ENCODE assay signal across 1 cellular context in the genomic region with DNA sequence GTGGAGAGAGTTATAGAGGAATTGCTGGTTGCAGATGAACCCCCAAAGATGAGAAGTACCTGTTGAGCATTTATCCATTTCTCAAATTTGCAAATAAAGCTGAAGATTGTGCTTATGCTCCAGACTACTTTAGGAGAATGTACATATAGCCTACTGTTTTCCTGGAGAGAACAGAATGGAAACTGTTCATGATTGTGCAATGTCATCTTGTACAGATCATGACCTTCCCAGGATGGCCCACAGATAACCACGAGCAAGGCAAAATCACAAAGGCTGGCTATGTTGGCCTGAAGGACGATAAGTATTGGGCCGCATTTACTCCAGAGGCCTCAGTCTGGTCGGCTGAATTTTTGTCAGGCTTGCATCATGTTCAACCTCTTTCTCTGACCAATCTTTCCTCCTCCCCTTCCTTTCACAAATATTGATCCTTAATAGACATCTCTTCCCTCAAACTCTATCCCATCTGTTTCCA.
TF ChIP-seq lines count a peak whose summit lies in the region.

No MANE protein-coding gene starts in this region.

TF ChIP-seq in HepG2, 621 proteins besides CTCF, POLR2A, EP300 and RAD21 (continued from another document and continues in another):
- TF ChIP-seq SRSF4 (IDR thresholded peaks at IDR 0.05; ENCODE audit: low read depth, low read length, poor library complexity, severe bottlenecking) (no peak), GATAD2A (CRISPR knock-in tag; IDR thresholded peaks at IDR 0.05) (peak; percentile 94), NFYC (CRISPR knock-in tag; IDR thresholded peaks at IDR 0.05) (no peak), KLF16 (CRISPR knock-in tag; IDR thresholded peaks at IDR 0.05) (0 out of 4 replicates have a peak, but pooled peaks of 1 of the 2 experiments have one; percentile 36), PLRG1 (conservative IDR thresholded peaks at IDR 0.05) (no peak), KLF6 (CRISPR knock-in tag; IDR thresholded peaks at IDR 0.05) (0 out of 2 replicates have a peak, but pooled peaks have one; percentile 28), ZNF333 (CRISPR knock-in tag; IDR thresholded peaks at IDR 0.05; ENCODE audit: borderline replicate concordance) (no peak), SALL1 (CRISPR knock-in tag; IDR thresholded peaks at IDR 0.05) (peak; percentile 76), ZNF577 (CRISPR knock-in tag; IDR thresholded peaks at IDR 0.05; ENCODE audit: borderline replicate concordance, low read depth) (no peak), SNAI1 (CRISPR knock-in tag; IDR thresholded peaks at IDR 0.05; ENCODE audit: borderline replicate concordance) (no peak), ZNF460 (CRISPR knock-in tag; IDR thresholded peaks at IDR 0.05; ENCODE audit: borderline replicate concordance) (no peak), SSRP1 (CRISPR knock-in tag; IDR thresholded peaks at IDR 0.05) (peak; percentile 76; the same call in 1 of the 2 replicates), ZNF619 (CRISPR knock-in tag; IDR thresholded peaks at IDR 0.05) (no peak), NFKBIZ (CRISPR knock-in tag; IDR thresholded peaks at IDR 0.05) (peak; percentile 83), ZNF644 (CRISPR knock-in tag; IDR thresholded peaks at IDR 0.05; ENCODE audit: low read depth) (peak; percentile 99), FOXJ3 (CRISPR knock-in tag; IDR thresholded peaks at IDR 0.05; ENCODE audit: borderline replicate concordance) (peak; percentile 68; the same call in 1 of the 2 replicates), ERF (CRISPR knock-in tag; IDR thresholded peaks at IDR 0.05) (peak; percentile 56; the same call in 1 of the 2 replicates), ZNF557 (CRISPR knock-in tag; IDR thresholded peaks at IDR 0.05) (peak; percentile 39; the same call in 1 of the 2 replicates), SRY (CRISPR knock-in tag; IDR thresholded peaks at IDR 0.05) (no peak), MTA3 (CRISPR knock-in tag; IDR thresholded peaks at IDR 0.05) (no peak), RBFOX2 (IDR thresholded peaks at IDR 0.05; ENCODE audit: low read depth, low read length) (no peak), ETV5 (CRISPR knock-in tag; IDR thresholded peaks at IDR 0.05; ENCODE audit: borderline replicate concordance) (peak; percentile 52; the same call in 1 of the 2 replicates), KLF13 (CRISPR knock-in tag; IDR thresholded peaks at IDR 0.05) (no peak), ETV6 (CRISPR knock-in tag; conservative IDR thresholded peaks at IDR 0.05) (no peak), ELF3 (CRISPR knock-in tag; IDR thresholded peaks at IDR 0.05) (peak; percentile 55; the same call in 1 of the 2 replicates), ZFX (CRISPR knock-in tag; IDR thresholded peaks at IDR 0.05; ENCODE audit: low read depth) (peak; percentile 63), SMC3 (IDR thresholded peaks at IDR 0.05; ENCODE audit: low read length) (peak; percentile 24; the same call in 1 of the 2 replicates), NFE2L1 (CRISPR knock-in tag; IDR thresholded peaks at IDR 0.05; ENCODE audit: borderline replicate concordance) (no peak), NCOA2 (CRISPR knock-in tag; IDR thresholded peaks at IDR 0.05) (peak; percentile 80), SPEN (CRISPR knock-in tag; IDR thresholded peaks at IDR 0.05; ENCODE audit: low read depth) (no peak), POGZ (CRISPR knock-in tag; IDR thresholded peaks at IDR 0.05) (peak; percentile 70), SAP130 (CRISPR knock-in tag; IDR thresholded peaks at IDR 0.05; ENCODE audit: low read depth) (peak; percentile 71), AKAP8 (CRISPR knock-in tag; IDR thresholded peaks at IDR 0.05) (no peak), ZSCAN21 (CRISPR knock-in tag; IDR thresholded peaks at IDR 0.05; ENCODE audit: borderline replicate concordance) (no peak), TEAD3 (CRISPR knock-in tag; optimal IDR thresholded peaks at IDR 0.05; ENCODE audit: borderline replicate concordance) (peak; percentile 59), ZNF282 (IDR thresholded peaks at IDR 0.05; ENCODE audit: partially characterized antibody) (no peak), RARA (CRISPR knock-in tag; IDR thresholded peaks at IDR 0.05) (peak; percentile 93), PCBP1 (IDR thresholded peaks at IDR 0.05; ENCODE audit: borderline replicate concordance, low read depth, low read length) (no peak)
- TF ChIP-seq, protein P1, sequence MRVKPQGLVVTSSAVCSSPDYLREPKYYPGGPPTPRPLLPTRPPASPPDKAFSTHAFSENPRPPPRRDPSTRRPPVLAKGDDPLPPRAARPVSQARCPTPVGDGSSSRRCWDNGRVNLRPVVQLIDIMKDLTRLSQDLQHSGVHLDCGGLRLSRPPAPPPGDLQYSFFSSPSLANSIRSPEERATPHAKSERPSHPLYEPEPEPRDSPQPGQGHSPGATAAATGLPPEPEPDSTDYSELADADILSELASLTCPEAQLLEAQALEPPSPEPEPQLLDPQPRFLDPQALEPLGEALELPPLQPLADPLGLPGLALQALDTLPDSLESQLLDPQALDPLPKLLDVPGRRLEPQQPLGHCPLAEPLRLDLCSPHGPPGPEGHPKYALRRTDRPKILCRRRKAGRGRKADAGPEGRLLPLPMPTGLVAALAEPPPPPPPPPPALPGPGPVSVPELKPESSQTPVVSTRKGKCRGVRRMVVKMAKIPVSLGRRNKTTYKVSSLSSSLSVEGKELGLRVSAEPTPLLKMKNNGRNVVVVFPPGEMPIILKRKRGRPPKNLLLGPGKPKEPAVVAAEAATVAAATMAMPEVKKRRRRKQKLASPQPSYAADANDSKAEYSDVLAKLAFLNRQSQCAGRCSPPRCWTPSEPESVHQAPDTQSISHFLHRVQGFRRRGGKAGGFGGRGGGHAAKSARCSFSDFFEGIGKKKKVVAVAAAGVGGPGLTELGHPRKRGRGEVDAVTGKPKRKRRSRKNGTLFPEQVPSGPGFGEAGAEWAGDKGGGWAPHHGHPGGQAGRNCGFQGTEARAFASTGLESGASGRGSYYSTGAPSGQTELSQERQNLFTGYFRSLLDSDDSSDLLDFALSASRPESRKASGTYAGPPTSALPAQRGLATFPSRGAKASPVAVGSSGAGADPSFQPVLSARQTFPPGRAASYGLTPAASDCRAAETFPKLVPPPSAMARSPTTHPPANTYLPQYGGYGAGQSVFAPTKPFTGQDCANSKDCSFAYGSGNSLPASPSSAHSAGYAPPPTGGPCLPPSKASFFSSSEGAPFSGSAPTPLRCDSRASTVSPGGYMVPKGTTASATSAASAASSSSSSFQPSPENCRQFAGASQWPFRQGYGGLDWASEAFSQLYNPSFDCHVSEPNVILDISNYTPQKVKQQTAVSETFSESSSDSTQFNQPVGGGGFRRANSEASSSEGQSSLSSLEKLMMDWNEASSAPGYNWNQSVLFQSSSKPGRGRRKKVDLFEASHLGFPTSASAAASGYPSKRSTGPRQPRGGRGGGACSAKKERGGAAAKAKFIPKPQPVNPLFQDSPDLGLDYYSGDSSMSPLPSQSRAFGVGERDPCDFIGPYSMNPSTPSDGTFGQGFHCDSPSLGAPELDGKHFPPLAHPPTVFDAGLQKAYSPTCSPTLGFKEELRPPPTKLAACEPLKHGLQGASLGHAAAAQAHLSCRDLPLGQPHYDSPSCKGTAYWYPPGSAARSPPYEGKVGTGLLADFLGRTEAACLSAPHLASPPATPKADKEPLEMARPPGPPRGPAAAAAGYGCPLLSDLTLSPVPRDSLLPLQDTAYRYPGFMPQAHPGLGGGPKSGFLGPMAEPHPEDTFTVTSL (CRISPR knock-in tag; IDR thresholded peaks at IDR 0.05; ENCODE audit: borderline replicate concordance) = peak; percentile 45; the same call in 1 of the 2 replicates
- TF ChIP-seq, protein P2, sequence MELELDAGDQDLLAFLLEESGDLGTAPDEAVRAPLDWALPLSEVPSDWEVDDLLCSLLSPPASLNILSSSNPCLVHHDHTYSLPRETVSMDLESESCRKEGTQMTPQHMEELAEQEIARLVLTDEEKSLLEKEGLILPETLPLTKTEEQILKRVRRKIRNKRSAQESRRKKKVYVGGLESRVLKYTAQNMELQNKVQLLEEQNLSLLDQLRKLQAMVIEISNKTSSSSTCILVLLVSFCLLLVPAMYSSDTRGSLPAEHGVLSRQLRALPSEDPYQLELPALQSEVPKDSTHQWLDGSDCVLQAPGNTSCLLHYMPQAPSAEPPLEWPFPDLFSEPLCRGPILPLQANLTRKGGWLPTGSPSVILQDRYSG (CRISPR knock-in tag; IDR thresholded peaks at IDR 0.05) = no peak
- TF ChIP-seq, protein P3, sequence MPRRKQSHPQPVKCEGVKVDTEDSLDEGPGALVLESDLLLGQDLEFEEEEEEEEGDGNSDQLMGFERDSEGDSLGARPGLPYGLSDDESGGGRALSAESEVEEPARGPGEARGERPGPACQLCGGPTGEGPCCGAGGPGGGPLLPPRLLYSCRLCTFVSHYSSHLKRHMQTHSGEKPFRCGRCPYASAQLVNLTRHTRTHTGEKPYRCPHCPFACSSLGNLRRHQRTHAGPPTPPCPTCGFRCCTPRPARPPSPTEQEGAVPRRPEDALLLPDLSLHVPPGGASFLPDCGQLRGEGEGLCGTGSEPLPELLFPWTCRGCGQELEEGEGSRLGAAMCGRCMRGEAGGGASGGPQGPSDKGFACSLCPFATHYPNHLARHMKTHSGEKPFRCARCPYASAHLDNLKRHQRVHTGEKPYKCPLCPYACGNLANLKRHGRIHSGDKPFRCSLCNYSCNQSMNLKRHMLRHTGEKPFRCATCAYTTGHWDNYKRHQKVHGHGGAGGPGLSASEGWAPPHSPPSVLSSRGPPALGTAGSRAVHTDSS (CRISPR knock-in tag; conservative IDR thresholded peaks at IDR 0.05) = no peak
- TF ChIP-seq, protein P4, sequence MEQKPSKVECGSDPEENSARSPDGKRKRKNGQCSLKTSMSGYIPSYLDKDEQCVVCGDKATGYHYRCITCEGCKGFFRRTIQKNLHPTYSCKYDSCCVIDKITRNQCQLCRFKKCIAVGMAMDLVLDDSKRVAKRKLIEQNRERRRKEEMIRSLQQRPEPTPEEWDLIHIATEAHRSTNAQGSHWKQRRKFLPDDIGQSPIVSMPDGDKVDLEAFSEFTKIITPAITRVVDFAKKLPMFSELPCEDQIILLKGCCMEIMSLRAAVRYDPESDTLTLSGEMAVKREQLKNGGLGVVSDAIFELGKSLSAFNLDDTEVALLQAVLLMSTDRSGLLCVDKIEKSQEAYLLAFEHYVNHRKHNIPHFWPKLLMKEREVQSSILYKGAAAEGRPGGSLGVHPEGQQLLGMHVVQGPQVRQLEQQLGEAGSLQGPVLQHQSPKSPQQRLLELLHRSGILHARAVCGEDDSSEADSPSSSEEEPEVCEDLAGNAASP (CRISPR knock-in tag; IDR thresholded peaks at IDR 0.05; ENCODE audit: borderline replicate concordance) = peak; percentile 64; the same call in 1 of the 2 replicates
- TF ChIP-seq, protein P5, sequence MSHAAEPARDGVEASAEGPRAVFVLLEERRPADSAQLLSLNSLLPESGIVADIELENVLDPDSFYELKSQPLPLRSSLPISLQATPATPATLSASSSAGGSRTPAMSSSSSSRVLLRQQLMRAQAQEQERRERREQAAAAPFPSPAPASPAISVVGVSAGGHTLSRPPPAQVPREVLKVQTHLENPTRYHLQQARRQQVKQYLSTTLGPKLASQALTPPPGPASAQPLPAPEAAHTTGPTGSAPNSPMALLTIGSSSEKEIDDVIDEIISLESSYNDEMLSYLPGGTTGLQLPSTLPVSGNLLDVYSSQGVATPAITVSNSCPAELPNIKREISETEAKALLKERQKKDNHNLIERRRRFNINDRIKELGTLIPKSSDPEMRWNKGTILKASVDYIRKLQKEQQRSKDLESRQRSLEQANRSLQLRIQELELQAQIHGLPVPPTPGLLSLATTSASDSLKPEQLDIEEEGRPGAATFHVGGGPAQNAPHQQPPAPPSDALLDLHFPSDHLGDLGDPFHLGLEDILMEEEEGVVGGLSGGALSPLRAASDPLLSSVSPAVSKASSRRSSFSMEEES (CRISPR knock-in tag; IDR thresholded peaks at IDR 0.05) = no peak; the same call in 1 of the 2 replicates
- TF ChIP-seq, protein P6, sequence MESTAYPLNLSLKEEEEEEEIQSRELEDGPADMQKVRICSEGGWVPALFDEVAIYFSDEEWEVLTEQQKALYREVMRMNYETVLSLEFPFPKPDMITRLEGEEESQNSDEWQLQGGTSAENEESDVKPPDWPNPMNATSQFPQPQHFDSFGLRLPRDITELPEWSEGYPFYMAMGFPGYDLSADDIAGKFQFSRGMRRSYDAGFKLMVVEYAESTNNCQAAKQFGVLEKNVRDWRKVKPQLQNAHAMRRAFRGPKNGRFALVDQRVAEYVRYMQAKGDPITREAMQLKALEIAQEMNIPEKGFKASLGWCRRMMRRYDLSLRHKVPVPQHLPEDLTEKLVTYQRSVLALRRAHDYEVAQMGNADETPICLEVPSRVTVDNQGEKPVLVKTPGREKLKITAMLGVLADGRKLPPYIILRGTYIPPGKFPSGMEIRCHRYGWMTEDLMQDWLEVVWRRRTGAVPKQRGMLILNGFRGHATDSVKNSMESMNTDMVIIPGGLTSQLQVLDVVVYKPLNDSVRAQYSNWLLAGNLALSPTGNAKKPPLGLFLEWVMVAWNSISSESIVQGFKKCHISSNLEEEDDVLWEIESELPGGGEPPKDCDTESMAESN (CRISPR knock-in tag; conservative IDR thresholded peaks at IDR 0.05) = peak; percentile 57; the same call in 1 of the 2 replicates
- TF ChIP-seq, protein P7, sequence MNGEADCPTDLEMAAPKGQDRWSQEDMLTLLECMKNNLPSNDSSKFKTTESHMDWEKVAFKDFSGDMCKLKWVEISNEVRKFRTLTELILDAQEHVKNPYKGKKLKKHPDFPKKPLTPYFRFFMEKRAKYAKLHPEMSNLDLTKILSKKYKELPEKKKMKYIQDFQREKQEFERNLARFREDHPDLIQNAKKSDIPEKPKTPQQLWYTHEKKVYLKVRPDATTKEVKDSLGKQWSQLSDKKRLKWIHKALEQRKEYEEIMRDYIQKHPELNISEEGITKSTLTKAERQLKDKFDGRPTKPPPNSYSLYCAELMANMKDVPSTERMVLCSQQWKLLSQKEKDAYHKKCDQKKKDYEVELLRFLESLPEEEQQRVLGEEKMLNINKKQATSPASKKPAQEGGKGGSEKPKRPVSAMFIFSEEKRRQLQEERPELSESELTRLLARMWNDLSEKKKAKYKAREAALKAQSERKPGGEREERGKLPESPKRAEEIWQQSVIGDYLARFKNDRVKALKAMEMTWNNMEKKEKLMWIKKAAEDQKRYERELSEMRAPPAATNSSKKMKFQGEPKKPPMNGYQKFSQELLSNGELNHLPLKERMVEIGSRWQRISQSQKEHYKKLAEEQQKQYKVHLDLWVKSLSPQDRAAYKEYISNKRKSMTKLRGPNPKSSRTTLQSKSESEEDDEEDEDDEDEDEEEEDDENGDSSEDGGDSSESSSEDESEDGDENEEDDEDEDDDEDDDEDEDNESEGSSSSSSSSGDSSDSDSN (CRISPR knock-in tag; IDR thresholded peaks at IDR 0.05) = 0 out of 2 replicates have a peak, but pooled peaks have one; percentile 27
- TF ChIP-seq, protein P8, sequence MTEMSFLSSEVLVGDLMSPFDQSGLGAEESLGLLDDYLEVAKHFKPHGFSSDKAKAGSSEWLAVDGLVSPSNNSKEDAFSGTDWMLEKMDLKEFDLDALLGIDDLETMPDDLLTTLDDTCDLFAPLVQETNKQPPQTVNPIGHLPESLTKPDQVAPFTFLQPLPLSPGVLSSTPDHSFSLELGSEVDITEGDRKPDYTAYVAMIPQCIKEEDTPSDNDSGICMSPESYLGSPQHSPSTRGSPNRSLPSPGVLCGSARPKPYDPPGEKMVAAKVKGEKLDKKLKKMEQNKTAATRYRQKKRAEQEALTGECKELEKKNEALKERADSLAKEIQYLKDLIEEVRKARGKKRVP (CRISPR knock-in tag; IDR thresholded peaks at IDR 0.05) = peak in 1 of 2 experiments; percentile 95; a peak in 2 of 4 replicates
- TF ChIP-seq, protein P9, sequence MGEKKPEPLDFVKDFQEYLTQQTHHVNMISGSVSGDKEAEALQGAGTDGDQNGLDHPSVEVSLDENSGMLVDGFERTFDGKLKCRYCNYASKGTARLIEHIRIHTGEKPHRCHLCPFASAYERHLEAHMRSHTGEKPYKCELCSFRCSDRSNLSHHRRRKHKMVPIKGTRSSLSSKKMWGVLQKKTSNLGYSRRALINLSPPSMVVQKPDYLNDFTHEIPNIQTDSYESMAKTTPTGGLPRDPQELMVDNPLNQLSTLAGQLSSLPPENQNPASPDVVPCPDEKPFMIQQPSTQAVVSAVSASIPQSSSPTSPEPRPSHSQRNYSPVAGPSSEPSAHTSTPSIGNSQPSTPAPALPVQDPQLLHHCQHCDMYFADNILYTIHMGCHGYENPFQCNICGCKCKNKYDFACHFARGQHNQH (CRISPR knock-in tag; IDR thresholded peaks at IDR 0.05) = peak; percentile 66; the same call in 1 of the 2 replicates
